Comparison of ENCODE assay signal across 35 cellular contexts in the genomic region with DNA sequence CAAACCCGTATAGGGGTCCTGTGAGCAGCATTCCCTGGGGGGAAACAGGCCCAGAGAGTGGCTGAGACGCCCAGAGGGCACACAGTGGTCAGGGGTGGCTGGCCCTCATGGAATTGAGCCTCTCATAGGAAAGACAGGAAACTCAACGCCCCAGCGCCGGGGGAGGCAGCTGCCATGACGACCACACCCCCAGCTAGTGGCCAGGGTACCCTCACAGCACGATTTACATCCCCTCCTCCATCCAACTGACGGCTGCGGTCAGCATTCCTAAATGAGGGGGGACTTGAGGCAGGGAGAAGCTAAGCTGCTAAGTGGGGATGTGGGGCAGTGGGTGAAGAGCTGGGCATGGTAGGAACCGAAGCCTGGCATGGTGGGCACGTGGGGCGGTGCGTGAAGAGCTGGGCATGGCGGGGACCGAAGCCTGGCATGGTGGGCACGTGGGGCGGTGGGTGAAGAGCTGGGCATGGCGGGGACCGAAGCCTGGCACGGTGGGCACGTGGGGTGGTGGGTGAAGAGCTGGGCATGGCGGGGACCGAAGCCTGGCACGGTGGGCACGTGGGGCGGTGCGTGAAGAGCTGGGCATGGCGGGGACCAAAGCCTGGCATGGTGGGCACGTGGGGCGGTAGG. TPM values are rescaled to one million over a fixed set of nuclear protein-coding genes. Genes with fewer than 3 reads are reported as not detected.
"Had no signal": no experiment of that assay in that cellular context is flagged by ENCODE, and none has a peak within 500 bp of the region (broad histone marks: within the 10 kb centered on the region; RNA-seq: fewer than 3 reads in every experiment).

No MANE protein-coding gene starts in this region.

- H3K9me3 ChIP-seq: ascending aorta, breast epithelium, colonic mucosa, esophagus squamous epithelium, gastroesophageal sphincter, heart right ventricle had no signal

- ATAC-seq: activated T-cell treated with anti-CD3 and anti-CD28 coated beads, Interleukin-2, amount 50 U/mL, for 72 hours; gastroesophageal sphincter; T-helper 17 cell had no signal

- H3K4me3 ChIP-seq: ascending aorta, breast epithelium, cardiac muscle cell, colonic mucosa, esophagus squamous epithelium, gastroesophageal sphincter, heart right ventricle had no signal

- FAIRE-seq: endometrium, endothelial cell of umbilical vein had no signal

- DNase-seq: activated CD4-positive, alpha-beta memory T cell treated with anti-CD3 and anti-CD28 coated beads, Interleukin-2, amount 10 ng/mL, durations not matched to agents 7 days and 5 days; activated CD4-positive, alpha-beta T cell treated with anti-CD3 and anti-CD28 coated beads for 1 hour; activated CD4-positive, alpha-beta T cell treated with anti-CD3 and anti-CD28 coated beads for 4 hours; activated CD4-positive, alpha-beta T cell treated with anti-CD3 and anti-CD28 coated beads, Interleukin-2, amount 10 ng/mL, durations not matched to agents 7 days and 5 days; activated CD4-positive, alpha-beta T cell treated with anti-CD3 and anti-CD28 coated beads, Interleukin-2, amount 50 U/mL, for 4 hours; activated CD8-positive, alpha-beta memory T cell treated with anti-CD3 and anti-CD28 coated beads, Interleukin-2, amount 50 U/mL, for 48 hours; activated gamma-delta T cell; activated naive CD4-positive, alpha-beta T cell; activated naive CD4-positive, alpha-beta T cell treated with anti-CD3 and anti-CD28 coated beads, Interleukin-2, amount 10 ng/mL, durations not matched to agents 7 days and 5 days; activated naive CD8-positive, alpha-beta T cell treated with anti-CD3 and anti-CD28 coated beads, Interleukin-2, amount 10 ng/mL, durations not matched to agents 7 days and 5 days; activated T-cell treated with anti-CD3 and anti-CD28 coated beads for 4 hours; activated T-cell treated with anti-CD3 and anti-CD28 coated beads, Interleukin-2, amount 50 U/mL, for 24 hours; activated T-cell treated with anti-CD3 and anti-CD28 coated beads, Interleukin-2, amount 50 U/mL, for 72 hours; central memory CD4-positive, alpha-beta T cell; colonic mucosa; effector CD8-positive, alpha-beta T cell; esophagus squamous epithelium; foreskin melanocyte; heart right ventricle; T-helper 1 cell; T-helper 17 cell had no signal

- H3K27me3 ChIP-seq: ascending aorta, breast epithelium, cardiac muscle cell, colonic mucosa, esophagus squamous epithelium, gastroesophageal sphincter, heart right ventricle had no signal

- H3K36me3 ChIP-seq: breast epithelium had no signal

- H3K27ac ChIP-seq: ascending aorta, breast epithelium, cardiac muscle cell, colonic mucosa, epithelial cell of prostate, esophagus squamous epithelium, gastroesophageal sphincter, heart right ventricle had no signal

- H3K4me1 ChIP-seq: ascending aorta, breast epithelium, colonic mucosa, gastroesophageal sphincter, heart right ventricle had no signal

RNA-seq across cellular contexts. Expression of gene RNU6-9, which starts 10.3 kb away (rescaled TPM):
- total RNA-seq: activated CD4-positive, alpha-beta memory T cell treated with anti-CD3 and anti-CD28 coated beads, Interleukin-2, amount 10 ng/mL, durations not matched to agents 7 days and 5 days; activated CD4-positive, alpha-beta T cell treated with anti-CD3 and anti-CD28 coated beads, Interleukin-2, amount 10 ng/mL, durations not matched to agents 7 days and 5 days; activated naive CD4-positive, alpha-beta T cell treated with anti-CD3 and anti-CD28 coated beads, Interleukin-2, amount 50 U/mL, for 72 hours; activated naive CD8-positive, alpha-beta T cell treated with anti-CD3 and anti-CD28 coated beads, Interleukin-2, amount 10 ng/mL, durations not matched to agents 7 days and 5 days; activated T-cell treated with anti-CD3 and anti-CD28 coated beads, Interleukin-2, amount 50 U/mL, for 72 hours; ascending aorta; breast epithelium; cardiac muscle cell; colonic mucosa; dermis microvascular lymphatic vessel endothelial cell; endothelial cell of umbilical vein; esophagus squamous epithelium; fibroblast of lung; fibroblast of villous mesenchyme; gastroesophageal sphincter; glomerular endothelial cell; heart right ventricle; T-helper 17 cell; WTC11 had no signal
- polyA plus RNA-seq: cardiac muscle cell, endothelial cell of umbilical vein, esophagus, fibroblast of lung, heart right ventricle had no signal

RNA-seq across cellular contexts. Expression of gene ELANE, which starts 30.9 kb away (rescaled TPM):
- total RNA-seq: activated CD4-positive, alpha-beta memory T cell treated with anti-CD3 and anti-CD28 coated beads, Interleukin-2, amount 10 ng/mL, durations not matched to agents 7 days and 5 days; activated CD4-positive, alpha-beta T cell treated with anti-CD3 and anti-CD28 coated beads, Interleukin-2, amount 10 ng/mL, durations not matched to agents 7 days and 5 days; activated naive CD4-positive, alpha-beta T cell treated with anti-CD3 and anti-CD28 coated beads, Interleukin-2, amount 50 U/mL, for 72 hours; activated naive CD8-positive, alpha-beta T cell treated with anti-CD3 and anti-CD28 coated beads, Interleukin-2, amount 10 ng/mL, durations not matched to agents 7 days and 5 days; activated T-cell treated with anti-CD3 and anti-CD28 coated beads, Interleukin-2, amount 50 U/mL, for 72 hours; ascending aorta; cardiac muscle cell; colonic mucosa; dermis microvascular lymphatic vessel endothelial cell; endothelial cell of umbilical vein; fibroblast of villous mesenchyme; glomerular endothelial cell; T-helper 17 cell; WTC11 had no signal
- polyA plus RNA-seq: cardiac muscle cell, endothelial cell of umbilical vein had no signal
